1 cellular context compared by ENCODE assay signal in genomic region chr16:27168790-27169189, GRCh38.
A peak's percentile ranks its signal among the peaks of the same experiment; 100 is the strongest.
TF ChIP-seq lines count a peak whose summit lies in the region.

No MANE protein-coding gene starts in this region.

TF ChIP-seq in H1, 55 proteins besides CTCF, POLR2A, EP300 and RAD21:
- TF ChIP-seq CBX5 (IDR thresholded peaks at IDR 0.05; ENCODE audit: low read depth, low read length): no peak
- no peak for TF ChIP-seq NRF1 (IDR thresholded peaks at IDR 0.05; ENCODE audit: low read depth, low read length)
- peak; percentile 78; the same call in 1 of the 2 replicates for TF ChIP-seq KDM1A (IDR thresholded peaks at IDR 0.05; ENCODE audit: borderline replicate concordance, low read length)
- TF ChIP-seq SP4 (IDR thresholded peaks at IDR 0.05; ENCODE audit: low read length): no peak
